ENCODE assay signal across 1 cellular context in genomic region chr3:72974956-72975355, GRCh38.
TF ChIP-seq lines count a peak whose summit lies in the region.

No MANE protein-coding gene starts in this region.

TF ChIP-seq in GM12878, 131 proteins besides CTCF, POLR2A, EP300 and RAD21 (continued from another document):
- TF ChIP-seq, protein P1, sequence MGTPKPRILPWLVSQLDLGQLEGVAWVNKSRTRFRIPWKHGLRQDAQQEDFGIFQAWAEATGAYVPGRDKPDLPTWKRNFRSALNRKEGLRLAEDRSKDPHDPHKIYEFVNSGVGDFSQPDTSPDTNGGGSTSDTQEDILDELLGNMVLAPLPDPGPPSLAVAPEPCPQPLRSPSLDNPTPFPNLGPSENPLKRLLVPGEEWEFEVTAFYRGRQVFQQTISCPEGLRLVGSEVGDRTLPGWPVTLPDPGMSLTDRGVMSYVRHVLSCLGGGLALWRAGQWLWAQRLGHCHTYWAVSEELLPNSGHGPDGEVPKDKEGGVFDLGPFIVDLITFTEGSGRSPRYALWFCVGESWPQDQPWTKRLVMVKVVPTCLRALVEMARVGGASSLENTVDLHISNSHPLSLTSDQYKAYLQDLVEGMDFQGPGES (IDR thresholded peaks at IDR 0.05): no peak
- TF ChIP-seq RFX5 (IDR thresholded peaks at IDR 0.05; ENCODE audit: low read depth, low read length) (no peak), GABPA (IDR thresholded peaks at IDR 0.05; ENCODE audit: low read depth) (no peak), FOS (IDR thresholded peaks at IDR 0.05; ENCODE audit: borderline replicate concordance, extremely low read depth, insufficient read length) (no peak), ZNF217 (IDR thresholded peaks at IDR 0.05) (no peak), KDM1A (IDR thresholded peaks at IDR 0.05; ENCODE audit: borderline replicate concordance) (no peak), TAF1 (IDR thresholded peaks at IDR 0.05; ENCODE audit: borderline replicate concordance, low read depth, low read length) (no peak), SIN3A (IDR thresholded peaks at IDR 0.05; ENCODE audit: low read depth, low read length) (no peak), SPI1 (IDR thresholded peaks at IDR 0.05; ENCODE audit: borderline replicate concordance, insufficient read depth, low read depth, low read length) (no peak)
TF ChIP-seq in GM12878: peak in this region for 0.
